ENCODE assay signal across 9 cellular contexts in genomic region chr6:34663887-34664269, GRCh38. TPM values are rescaled to one million over a fixed set of nuclear protein-coding genes. Genes with fewer than 3 reads are reported as not detected.
DNase-seq lines count a peak whose midpoint lies in the region; ATAC-seq and TF ChIP-seq lines count a peak whose summit lies in the region.
"Had no signal": no experiment of that assay in that cellular context is flagged by ENCODE, and none has a peak within 500 bp of the region (broad histone marks: within the 10 kb centered on the region; RNA-seq: fewer than 3 reads in every experiment).

No MANE protein-coding gene starts in this region.

- no peaks in the 10 kb centered on the region for H3K36me3 ChIP-seq in heart right ventricle

- no peaks in the 10 kb centered on the region for H3K27me3 Mint-ChIP-seq in activated CD8-positive, alpha-beta T cell treated with anti-CD3 and anti-CD28 coated beads for 36 hours

- no peaks in the 10 kb centered on the region for H3K9me3 ChIP-seq in heart right ventricle
- H3K9me3 ChIP-seq in right cardiac atrium (ENCODE audit: control insufficient read depth, low read length): no peaks in the 10 kb centered on the region

- peak overlapping the region; percentile 56 for H3K27ac Mint-ChIP-seq in activated CD8-positive, alpha-beta T cell treated with anti-CD3 and anti-CD28 coated beads for 36 hours

- H3K9me3 Mint-ChIP-seq in activated CD8-positive, alpha-beta T cell treated with anti-CD3 and anti-CD28 coated beads for 36 hours: peaks cover 3% of the 10 kb centered on the region

- peak in 5 of 8 donors; percentile 35 to 60 (median 48) for ATAC-seq in heart right ventricle
- no peak for ATAC-seq in right cardiac atrium
- no peak for ATAC-seq in activated CD8-positive, alpha-beta T cell treated with anti-CD3 and anti-CD28 coated beads for 36 hours
- no peak for ATAC-seq in HG02870 (IDR thresholded peaks at IDR 0.05; ENCODE audit: unreplicated experiment)
- no peak for ATAC-seq in GM21717 (IDR thresholded peaks at IDR 0.05; ENCODE audit: unreplicated experiment)
- ATAC-seq in GM19397 (IDR thresholded peaks at IDR 0.05; ENCODE audit: unreplicated experiment): no peak

- H3K4me3 Mint-ChIP-seq in activated CD8-positive, alpha-beta T cell treated with anti-CD3 and anti-CD28 coated beads for 36 hours: no peak overlapping the region

- DNase-seq in heart right ventricle (no peak), right cardiac atrium (no peak), kidney tubule cell (ENCODE audit: low spot score) (peak; percentile 55), HEK293T (ENCODE audit: extremely low spot score) (no peak)
- no peak for DNase-seq in activated CD8-positive, alpha-beta T cell treated with anti-CD3 and anti-CD28 coated beads for 36 hours
- DNase-seq: NCI-H774 had no signal

- peaks cover 9% of the 10 kb centered on the region for H3K36me3 Mint-ChIP-seq in activated CD8-positive, alpha-beta T cell treated with anti-CD3 and anti-CD28 coated beads for 36 hours (ENCODE audit: low read depth)

- no peak for TF ChIP-seq CTCF in heart right ventricle (IDR thresholded peaks at IDR 0.05)
- no peak for TF ChIP-seq CTCF in activated CD8-positive, alpha-beta T cell treated with anti-CD3 and anti-CD28 coated beads for 36 hours (IDR thresholded peaks at IDR 0.05)

- WGBS in heart right ventricle, 2 donors: 68 to 69% methylated on average over 4 of the region's 4 CpGs
- 68% methylated on average over 4 of the region's 4 CpGs for WGBS in right cardiac atrium

- intact Hi-C loops in heart right ventricle (cut with DNase I): no loop called here
- intact Hi-C loops in right cardiac atrium (cut with DNase I): no loop called here
- intact Hi-C loops in activated CD8-positive, alpha-beta T cell treated with anti-CD3 and anti-CD28 coated beads for 36 hours (cut with micrococcal nuclease): no loop called here

- CTCF ChIA-PET in activated CD8-positive, alpha-beta T cell treated with anti-CD3 and anti-CD28 coated beads for 36 hours (lab: Charles Lee): interaction anchor here (1.2 kb wide), 1 partner anchor 57 kb away, joined by 3 read pairs; no protein-coding TSS in a partner anchor
- CTCF ChIA-PET in HEK293T (lab: Yijun Ruan, JAX): interaction anchor here (0.7 kb wide), 1 partner anchor 841 kb away, joined by 3 read pairs; no protein-coding TSS in a partner anchor

- H3K27ac ChIP-seq in heart right ventricle (peak overlapping the region in 8 of 10 donors; percentile 1 to 83 (median 44)), right cardiac atrium (ENCODE audit: low read length) (no peak overlapping the region)

- H3K4me1 ChIP-seq in heart right ventricle (peaks cover 0 to 59% (median 41%) of the 10 kb centered on the region in 9 donors), right cardiac atrium (ENCODE audit: control insufficient read depth, insufficient read depth, low read length) (peaks cover 11% of the 10 kb centered on the region)

- peaks cover 51% of the 10 kb centered on the region for H3K4me1 Mint-ChIP-seq in activated CD8-positive, alpha-beta T cell treated with anti-CD3 and anti-CD28 coated beads for 36 hours (ENCODE audit: low read depth)

- POLR2A ChIA-PET in activated CD8-positive, alpha-beta T cell treated with anti-CD3 and anti-CD28 coated beads for 36 hours (lab: Charles Lee): no interaction called here
- POLR2A ChIA-PET in HEK293T (lab: Yijun Ruan, JAX): no interaction called here

- H3K27me3 ChIP-seq in heart right ventricle: no peaks in the 10 kb centered on the region
- no peaks in the 10 kb centered on the region for H3K27me3 ChIP-seq in right cardiac atrium (ENCODE audit: control insufficient read depth, insufficient read depth)

- H3K4me3 ChIP-seq in heart right ventricle: no peak overlapping the region
- H3K4me3 ChIP-seq in right cardiac atrium (ENCODE audit: low read length): no peak overlapping the region

TF ChIP-seq in HEK293T, 16 proteins besides CTCF, POLR2A, EP300 and RAD21:
- no peak for TF ChIP-seq LEF1 (IDR thresholded peaks at IDR 0.05; ENCODE audit: borderline replicate concordance)
- TF ChIP-seq L3MBTL2 (conservative IDR thresholded peaks at IDR 0.05): no peak
- no peak for TF ChIP-seq FOXM1 (IDR thresholded peaks at IDR 0.05; ENCODE audit: borderline replicate concordance)
- TF ChIP-seq TARDBP (IDR thresholded peaks at IDR 0.05): no peak
- TF ChIP-seq CTBP1 (IDR thresholded peaks at IDR 0.05; ENCODE audit: borderline replicate concordance): no peak
- TF ChIP-seq NFRKB (IDR thresholded peaks at IDR 0.05): no peak
- no peak for TF ChIP-seq PKNOX1 (IDR thresholded peaks at IDR 0.05)
TF ChIP-seq in HEK293T: peak in this region for 0.

RNA-seq across cellular contexts. Expression of gene ILRUN, which starts 32.7 kb away (rescaled TPM):
- total RNA-seq in heart right ventricle (100 to 1,000 TPM in 8 of 10 donors, 10 to 100 TPM in 2; 86.9 to 157 (median 114) TPM), right cardiac atrium (100 to 1,000 TPM; 120 to 150 (median 134) TPM)
- polyA plus RNA-seq in heart right ventricle (10 to 100 TPM; 54.9 to 63.0 TPM), right cardiac atrium (116 TPM)
- total RNA-seq in activated CD8-positive, alpha-beta T cell treated with anti-CD3 and anti-CD28 coated beads for 36 hours: 10 to 100 TPM; 45.3 to 51.8 TPM

Comparison
In these comparisons a context has a peak if more than half of its experiments do, and no peak if none do; other contexts are left out.
1. ATAC-seq: peak in heart right ventricle (5 of 8); none in right cardiac atrium (0 of 2), activated CD8-positive, alpha-beta T cell treated with anti-CD3 and anti-CD28 coated beads for 36 hours (single experiment), HG02870 (single experiment), GM21717 (single experiment) and GM19397 (single experiment).